21 cellular contexts compared by ENCODE assay signal in the genomic region with DNA sequence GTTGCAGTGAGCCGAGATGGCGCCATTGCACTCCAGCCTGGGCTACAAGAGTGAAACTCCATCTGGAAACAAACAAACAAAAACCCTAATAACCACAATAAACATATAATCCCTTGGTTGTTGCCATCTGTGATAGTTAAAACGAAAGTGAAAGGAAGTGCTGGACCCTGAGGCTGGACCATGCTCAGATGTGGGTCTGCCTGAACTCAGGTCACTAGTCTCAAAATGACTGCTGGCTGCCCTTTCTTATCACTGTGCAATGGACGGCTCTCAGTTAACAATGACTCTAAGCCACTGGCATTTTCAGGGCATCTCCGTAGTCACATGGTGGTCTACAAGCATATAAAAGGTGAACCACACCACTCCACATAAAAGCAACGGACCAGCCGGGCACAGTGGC. TPM values are rescaled to one million over a fixed set of nuclear protein-coding genes. Genes with fewer than 3 reads are reported as not detected.
A peak's percentile ranks its signal among the peaks of the same experiment; 100 is the strongest.
DNase-seq lines count a peak whose midpoint lies in the region; ATAC-seq, FAIRE-seq and TF ChIP-seq lines count a peak whose summit lies in the region.
"Had no signal": no experiment of that assay in that cellular context is flagged by ENCODE, and none has a peak within 500 bp of the region (broad histone marks: within the 10 kb centered on the region; RNA-seq: fewer than 3 reads in every experiment).

No MANE protein-coding gene starts in this region.

- H3K27ac ChIP-seq in small intestine (ENCODE audit: low read depth in 1 of 2, low read length in 1 of 2) (peak overlapping the region in 1 of 2 donors; percentile 3), kidney (ENCODE audit: low read depth in 2 of 2, low read length in 2 of 2) (no peak overlapping the region), heart left ventricle (no peak overlapping the region)

- DNase-seq in GM12865 (ENCODE audit: low read depth) (peak; percentile 54), OCI-M1 (lab: John Stamatoyannopoulos, UW) (peak; percentile 76), small intestine (peak; percentile 54), kidney (no peak), CD1c-positive myeloid dendritic cell (ENCODE audit: extremely low spot score) (no peak), heart left ventricle (no peak)
- DNase-seq in effector memory CD8-positive, alpha-beta T cell, result no peak
- DNase-seq: ACHN; CD8-positive, alpha-beta T cell; DMS79 treated with DMSO at 0.1 percent for 48 hours; GDM1; H7; Kasumi-1; MV-4-11; NCI-H1436 treated with DMSO at 0.1 percent for 48 hours; NCI-H2081 treated with DMSO at 0.1 percent for 48 hours; NCI-H2227 treated with DMSO at 0.1 percent for 48 hours; NCI-H526; SHP77 treated with DMSO at 0.1 percent for 48 hours had no signal

- peak overlapping the region; percentile 36 to 44 for H3K27ac Mint-ChIP-seq in effector memory CD8-positive, alpha-beta T cell
- H3K27ac Mint-ChIP-seq: CD8-positive, alpha-beta T cell had no signal

- peaks cover 0 to 5% of the 10 kb centered on the region in 2 donors for H3K4me1 Mint-ChIP-seq in effector memory CD8-positive, alpha-beta T cell (ENCODE audit: low read depth in 2 of 2)

- H3K4me1 ChIP-seq in small intestine (ENCODE audit: control insufficient read depth in 2 of 2, insufficient read depth in 1 of 2, low read depth in 1 of 2, low read length in 1 of 2), result peaks cover 0 to 9% of the 10 kb centered on the region in 2 donors
- H3K4me1 ChIP-seq in kidney (ENCODE audit: control insufficient read depth in 1 of 2, insufficient read depth in 1 of 2, low read depth in 1 of 2, low read length in 2 of 2), result peaks cover 0 to 8% of the 10 kb centered on the region in 2 donors
- peaks cover 0 to 29% (median 0%) of the 10 kb centered on the region in 12 donors for H3K4me1 ChIP-seq in heart left ventricle

- H3K4me3 ChIP-seq in GM12865 (ENCODE audit: low read depth, low read length), result no peak overlapping the region
- no peak overlapping the region for H3K4me3 ChIP-seq in small intestine (ENCODE audit: low read depth in 1 of 2, low read length in 2 of 2)
- no peak overlapping the region for H3K4me3 ChIP-seq in kidney (ENCODE audit: low read length in 2 of 2)
- H3K4me3 ChIP-seq in heart left ventricle, result no peak overlapping the region

- H3K9ac ChIP-seq in kidney (ENCODE audit: low read length in 2 of 2), result no peak overlapping the region

- FAIRE-seq in small intestine (lab: Jason Lieb, UNC) (no peak), kidney (lab: Jason Lieb, UNC) (no peak)
- FAIRE-seq: D721Med had no signal

- WGBS in small intestine, 3 donors, result 67 to 70% (median 68%) methylated on average over 7 of the region's 7 CpGs
- 87 to 90% (median 88%) methylated on average over 7 of the region's 7 CpGs for WGBS in heart left ventricle, 4 donors

- H3K36me3 Mint-ChIP-seq in effector memory CD8-positive, alpha-beta T cell (ENCODE audit: insufficient read depth), result no peaks in the 10 kb centered on the region
- H3K36me3 Mint-ChIP-seq: CD8-positive, alpha-beta T cell had no signal

- no peaks in the 10 kb centered on the region for H3K36me3 ChIP-seq in small intestine (ENCODE audit: control insufficient read depth in 2 of 2, insufficient read depth in 2 of 2, low read length in 2 of 2)
- no peaks in the 10 kb centered on the region for H3K36me3 ChIP-seq in kidney (ENCODE audit: control insufficient read depth in 1 of 2, insufficient read depth in 2 of 2, low read length in 2 of 2)
- no peaks in the 10 kb centered on the region for H3K36me3 ChIP-seq in heart left ventricle

- ATAC-seq in effector memory CD8-positive, alpha-beta T cell (replicated peaks), result no peak
- no peak for ATAC-seq in GM19023 (IDR thresholded peaks at IDR 0.05; ENCODE audit: unreplicated experiment)
- no peak for ATAC-seq in heart left ventricle
- ATAC-seq: CD8-positive, alpha-beta T cell had no signal

- no peak for TF ChIP-seq CTCF in GM12865 (IDR thresholded peaks at IDR 0.05; ENCODE audit: insufficient read depth, low read depth, low read length, missing control alignments)
- TF ChIP-seq CTCF in kidney (IDR thresholded peaks at IDR 0.05; ENCODE audit: borderline replicate concordance, extremely low read depth, insufficient read depth), result no peak
- TF ChIP-seq CTCF in heart left ventricle (IDR thresholded peaks at IDR 0.05), result no peak

- H3K9me3 Mint-ChIP-seq in effector memory CD8-positive, alpha-beta T cell, result no peaks in the 10 kb centered on the region

- H3K27me3 ChIP-seq in small intestine (ENCODE audit: control insufficient read depth in 2 of 2, insufficient read depth in 2 of 2, low read length in 2 of 2) (no peaks in the 10 kb centered on the region), heart left ventricle (no peaks in the 10 kb centered on the region)

- no peak for TF ChIP-seq POLR2A in heart left ventricle (IDR thresholded peaks at IDR 0.05)

- no peaks in the 10 kb centered on the region for H3K9me3 ChIP-seq in small intestine (ENCODE audit: control insufficient read depth, low read depth)
- no peaks in the 10 kb centered on the region for H3K9me3 ChIP-seq in kidney (ENCODE audit: control insufficient read depth in 1 of 2, low read length in 2 of 2)
- no peaks in the 10 kb centered on the region for H3K9me3 ChIP-seq in heart left ventricle

- intact Hi-C loops in kidney (cut with DNase I), result no loop called here
- intact Hi-C loops in heart left ventricle (cut with DNase I), result loop anchor here in 1 of 10 donors (5.0 kb wide), 1 partner anchor 33 kb away; no protein-coding TSS in a partner anchor

- H3K4me3 Mint-ChIP-seq in effector memory CD8-positive, alpha-beta T cell, result no peak overlapping the region
- H3K4me3 Mint-ChIP-seq: CD8-positive, alpha-beta T cell had no signal

- H3K27me3 Mint-ChIP-seq in effector memory CD8-positive, alpha-beta T cell, result peaks cover 5 to 10% of the 10 kb centered on the region in 2 donors

RNA-seq across cellular contexts. Expression of gene FTH1, which starts 48.2 kb away (rescaled TPM):
- polyA plus RNA-seq in small intestine (1,000 to 10,000 TPM; 3,413 to 10,000 (median 8,961) TPM), kidney (ENCODE audit: insufficient read depth, low read depth, low replicate concordance) (7,914 TPM), heart left ventricle (1,000 to 10,000 TPM; 2,334 to 3,498 TPM)
- total RNA-seq in kidney (3,221 TPM), heart left ventricle (1,000 to 10,000 TPM; 1,764 to 5,397 (median 2,454) TPM)

Comparison
In these comparisons a context has a peak if more than half of its experiments do, and no peak if none do; other contexts are left out.
1. DNase-seq: peak in GM12865 (single experiment), OCI-M1 (single experiment) and small intestine (single experiment); none in effector memory CD8-positive, alpha-beta T cell (0 of 3), kidney (single experiment), CD1c-positive myeloid dendritic cell (single experiment) and heart left ventricle (0 of 5).